15 cellular contexts compared by ENCODE assay signal in the genomic region with DNA sequence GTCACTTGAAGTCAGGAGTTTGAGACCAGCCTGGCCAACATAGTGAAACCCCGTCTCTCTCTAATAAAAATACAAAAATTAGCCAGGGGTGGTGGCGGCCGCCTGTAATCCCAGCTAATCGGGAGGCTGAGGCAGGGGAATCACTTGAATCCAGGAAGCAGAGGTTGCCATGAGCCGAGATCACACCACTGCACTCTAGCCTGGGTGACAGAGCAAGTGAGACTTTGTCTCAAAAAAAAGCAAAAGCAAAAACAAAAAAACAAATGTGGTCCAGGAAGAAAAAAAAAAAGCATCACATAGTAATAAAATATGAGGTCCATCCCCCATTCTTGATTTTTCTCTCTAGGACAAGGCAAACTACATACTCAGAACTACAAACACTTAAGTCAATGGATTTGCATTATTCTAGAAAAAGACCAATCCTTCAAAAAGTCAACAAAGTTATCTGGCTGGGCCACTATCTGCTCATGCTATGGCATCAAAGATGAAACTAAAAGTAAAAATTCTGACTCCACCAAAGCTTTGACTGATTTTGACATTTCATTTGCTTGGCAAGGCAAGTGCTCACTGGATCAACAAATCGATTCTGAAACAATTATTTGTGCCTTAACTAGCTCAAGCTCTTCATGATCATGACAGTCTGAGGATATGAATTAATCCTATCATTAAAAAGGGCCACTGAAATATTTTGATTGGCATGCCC. TPM values are rescaled to one million over a fixed set of nuclear protein-coding genes. Genes with fewer than 3 reads are reported as not detected.
DNase-seq lines count a peak whose midpoint lies in the region; ATAC-seq lines count a peak whose summit lies in the region.
"Had no signal": no experiment of that assay in that cellular context is flagged by ENCODE, and none has a peak within 500 bp of the region (broad histone marks: within the 10 kb centered on the region; RNA-seq: fewer than 3 reads in every experiment).

No MANE protein-coding gene starts in this region.

- no peaks in the 10 kb centered on the region for H3K9me3 ChIP-seq in T-helper 17 cell (ENCODE audit: control insufficient read depth, low read length, poor library complexity, severe bottlenecking)
- H3K9me3 ChIP-seq: breast epithelium, gastroesophageal sphincter had no signal

- no peak for DNase-seq in activated naive CD4-positive, alpha-beta T cell treated with anti-CD3 and anti-CD28 coated beads for 36 hours
- DNase-seq in activated naive CD4-positive, alpha-beta T cell treated with anti-CD3 and anti-CD28 coated beads, Interleukin-2, amount 50 U/mL, for 16 hours: no peak
- DNase-seq in T-helper 17 cell: no peak
- no peak for DNase-seq in natural killer cell treated with Interleukin-12 subunit alpha and Interleukin-12 subunit beta and Interleukin-15 and Interleukin-18, amount 100 ng/mL, for 72 hours (ENCODE audit: low spot score)
- no peak for DNase-seq in RKO (ENCODE audit: low spot score)
- DNase-seq in NAMALWA (ENCODE audit: low spot score): no peak
- DNase-seq: ACHN; activated T-cell treated with anti-CD3 and anti-CD28 coated beads, Interleukin-2, amount 50 U/mL, for 1 hour; Kasumi-1; NCI-H1930; stimulated activated CD4-positive, alpha-beta T cell treated with anti-CD3 and anti-CD28 coated beads, Interleukin-1b, Interleukin-23, amount 100 ng/mL, for 48 hours had no signal

- H3K4me1 Mint-ChIP-seq in activated naive CD4-positive, alpha-beta T cell treated with anti-CD3 and anti-CD28 coated beads for 36 hours (ENCODE audit: low read depth): peaks cover 60% of the 10 kb centered on the region
- H3K4me1 Mint-ChIP-seq in T-helper 17 cell: peaks cover 13% of the 10 kb centered on the region
- H3K4me1 Mint-ChIP-seq in natural killer cell treated with Interleukin-12 subunit alpha and Interleukin-12 subunit beta and Interleukin-15 and Interleukin-18, amount 100 ng/mL, for 72 hours (ENCODE audit: low read depth in 2 of 2): peaks cover 76 to 82% of the 10 kb centered on the region in 2 donors

- H3K9me3 Mint-ChIP-seq in activated naive CD4-positive, alpha-beta T cell treated with anti-CD3 and anti-CD28 coated beads for 36 hours: no peaks in the 10 kb centered on the region
- H3K9me3 Mint-ChIP-seq in natural killer cell treated with Interleukin-12 subunit alpha and Interleukin-12 subunit beta and Interleukin-15 and Interleukin-18, amount 100 ng/mL, for 72 hours: no peaks in the 10 kb centered on the region

- H3K36me3 Mint-ChIP-seq in activated naive CD4-positive, alpha-beta T cell treated with anti-CD3 and anti-CD28 coated beads for 36 hours (ENCODE audit: low read depth): peaks cover 4% of the 10 kb centered on the region
- no peaks in the 10 kb centered on the region for H3K36me3 Mint-ChIP-seq in T-helper 17 cell (ENCODE audit: low read depth)
- peaks cover 11% of the 10 kb centered on the region for H3K36me3 Mint-ChIP-seq in natural killer cell treated with Interleukin-12 subunit alpha and Interleukin-12 subunit beta and Interleukin-15 and Interleukin-18, amount 100 ng/mL, for 72 hours

- H3K4me3 Mint-ChIP-seq in activated naive CD4-positive, alpha-beta T cell treated with anti-CD3 and anti-CD28 coated beads for 36 hours: no peak overlapping the region
- H3K4me3 Mint-ChIP-seq in T-helper 17 cell: no peak overlapping the region
- H3K4me3 Mint-ChIP-seq in natural killer cell treated with Interleukin-12 subunit alpha and Interleukin-12 subunit beta and Interleukin-15 and Interleukin-18, amount 100 ng/mL, for 72 hours: peak overlapping the region; percentile 80

- intact Hi-C loops in activated naive CD4-positive, alpha-beta T cell treated with anti-CD3 and anti-CD28 coated beads for 36 hours (cut with micrococcal nuclease): no loop called here

- H3K27ac Mint-ChIP-seq in activated naive CD4-positive, alpha-beta T cell treated with anti-CD3 and anti-CD28 coated beads for 36 hours: peak overlapping the region; percentile 97
- peak overlapping the region; percentile 27 for H3K27ac Mint-ChIP-seq in T-helper 17 cell
- H3K27ac Mint-ChIP-seq in natural killer cell treated with Interleukin-12 subunit alpha and Interleukin-12 subunit beta and Interleukin-15 and Interleukin-18, amount 100 ng/mL, for 72 hours: peak overlapping the region; percentile 98 to 99

- CTCF ChIA-PET in activated naive CD4-positive, alpha-beta T cell treated with anti-CD3 and anti-CD28 coated beads for 36 hours (lab: Charles Lee): interaction anchor here (0.6 to 2.1 kb wide), 5 partner anchors 15 to 43 kb away, joined by 3 to 7 read pairs (median 3); a partner anchor contains a TSS

- ATAC-seq in GM21717 (IDR thresholded peaks at IDR 0.05; ENCODE audit: unreplicated experiment) (peak; percentile 38), T-helper 17 cell (no peak), GM18519 (IDR thresholded peaks at IDR 0.05; ENCODE audit: low FRiP score, unreplicated experiment) (no peak)
- peak; percentile 58 to 68 for ATAC-seq in natural killer cell treated with Interleukin-12 subunit alpha and Interleukin-12 subunit beta and Interleukin-15 and Interleukin-18, amount 100 ng/mL, for 72 hours
- ATAC-seq: gastroesophageal sphincter had no signal

- H3K27me3 Mint-ChIP-seq in activated naive CD4-positive, alpha-beta T cell treated with anti-CD3 and anti-CD28 coated beads for 36 hours (ENCODE audit: low read depth): no peaks in the 10 kb centered on the region
- H3K27me3 Mint-ChIP-seq in T-helper 17 cell: no peaks in the 10 kb centered on the region
- H3K27me3 Mint-ChIP-seq in natural killer cell treated with Interleukin-12 subunit alpha and Interleukin-12 subunit beta and Interleukin-15 and Interleukin-18, amount 100 ng/mL, for 72 hours: no peaks in the 10 kb centered on the region

RNA-seq across cellular contexts. Expression of a gene that starts 28.4 kb away (rescaled TPM):
- 10 to 100 TPM; 50.9 to 52.4 TPM for total RNA-seq in activated naive CD4-positive, alpha-beta T cell treated with anti-CD3 and anti-CD28 coated beads for 36 hours
- total RNA-seq in T-helper 17 cell: 10 to 100 TPM; 54.0 to 71.1 TPM
- 100 to 1,000 TPM in 1 of 2 donors, 10 to 100 TPM in 1; 91.8 to 174 TPM for total RNA-seq in natural killer cell treated with Interleukin-12 subunit alpha and Interleukin-12 subunit beta and Interleukin-15 and Interleukin-18, amount 100 ng/mL, for 72 hours

Comparison
In these comparisons a context has a peak if more than half of its experiments do, and no peak if none do; other contexts are left out.
1. H3K27ac Mint-ChIP-seq: peak in every context shown above with its lines; median percentile 98 in natural killer cell treated with Interleukin-12 subunit alpha and Interleukin-12 subunit beta and Interleukin-15 and Interleukin-18, amount 100 ng/mL, for 72 hours; 97 in activated naive CD4-positive, alpha-beta T cell treated with anti-CD3 and anti-CD28 coated beads for 36 hours; 27 in T-helper 17 cell.
2. ATAC-seq: peak in GM21717 (single experiment) and natural killer cell treated with Interleukin-12 subunit alpha and Interleukin-12 subunit beta and Interleukin-15 and Interleukin-18, amount 100 ng/mL, for 72 hours (2 of 2); none in T-helper 17 cell (single experiment) and GM18519 (single experiment).